In the genomic region with DNA sequence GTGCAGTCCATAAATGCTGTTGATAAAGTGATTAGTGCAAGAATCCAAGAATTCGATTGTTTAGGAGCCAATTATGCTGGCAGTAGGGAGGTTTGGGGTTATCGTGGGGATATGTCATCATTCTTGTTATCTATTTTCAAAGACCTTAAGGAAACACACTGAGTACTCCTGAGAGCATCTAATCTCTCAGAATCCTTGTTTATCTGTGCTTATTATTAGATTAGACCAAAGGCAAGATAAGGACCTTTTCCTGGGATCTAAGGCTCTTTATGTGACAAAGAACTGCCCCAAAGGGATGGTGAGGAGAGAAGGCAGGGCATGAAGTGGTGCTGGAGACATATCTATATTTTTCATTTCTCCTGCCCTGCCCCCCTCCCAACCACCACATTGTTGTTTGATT, we compare ENCODE assay signal across 21 cellular contexts.
A peak's percentile ranks its signal among the peaks of the same experiment; 100 is the strongest.
DNase-seq lines count a peak whose midpoint lies in the region; ATAC-seq and TF ChIP-seq lines count a peak whose summit lies in the region.
"Had no signal": no experiment of that assay in that cellular context is flagged by ENCODE, and none has a peak within 500 bp of the region (broad histone marks: within the 10 kb centered on the region; RNA-seq: fewer than 3 reads in every experiment).

No MANE protein-coding gene starts in this region.

- H2BK120ac ChIP-seq in mesenchymal stem cell (ENCODE audit: low read depth, low read length), result no peak overlapping the region

- H3K4me1 ChIP-seq in GM23338 (ENCODE audit: insufficient read depth) (no peaks in the 10 kb centered on the region), endodermal cell (ENCODE audit: control insufficient read depth, insufficient read depth, low read length) (no peaks in the 10 kb centered on the region), mesenchymal stem cell (ENCODE audit: control insufficient read depth, insufficient read depth, low read depth, low read length) (no peaks in the 10 kb centered on the region)
- H3K4me1 ChIP-seq: SJCRH30 had no signal

- DNase-seq in GM23338 (ENCODE audit: low spot score) (no peak), SK-N-DZ (ENCODE audit: low spot score) (peak; percentile 55), endodermal cell (no peak), mesenchymal stem cell (no peak), NCI-H1417 treated with DMSO at 0.1 percent for 48 hours (lab: John Stamatoyannopoulos, UW) (no peak), T-helper 17 cell (no peak), NCI-H748 (lab: John Stamatoyannopoulos, UW; ENCODE audit: unreplicated experiment) (no peak)
- DNase-seq: Calu3; DMS153; KBM-7; MV-4-11; NCI-H1105; NCI-H2029; NCI-H226; NCI-H510A; NCI-H748 treated with DMSO at 0.1 percent for 48 hours; NK-92 treated with Interleukin-12 subunit alpha and Interleukin-12 subunit beta, amount 100 ng/mL, for 24 hours; PC-3 had no signal

- H3K18ac ChIP-seq in mesenchymal stem cell (ENCODE audit: low read depth in 1 of 2, low read length in 2 of 2), result peak overlapping the region in 1 of 2 experiments; percentile 29

- H4K20me1 ChIP-seq in GM23338 (replicated peaks; ENCODE audit: insufficient read depth), result no peaks in the 10 kb centered on the region

- H3K9me3 Mint-ChIP-seq in GM23338 (no peaks in the 10 kb centered on the region), endodermal cell (no peaks in the 10 kb centered on the region)

- H4K8ac ChIP-seq in mesenchymal stem cell (ENCODE audit: low read length), result no peak overlapping the region

- H2BK15ac ChIP-seq in mesenchymal stem cell (ENCODE audit: low read depth, poor library complexity, severe bottlenecking), result no peak overlapping the region

- H4K91ac ChIP-seq in mesenchymal stem cell (ENCODE audit: low read length), result no peak overlapping the region

- H3K27me3 Mint-ChIP-seq in GM23338 (ENCODE audit: insufficient read depth, low read depth, poor library complexity) (no peaks in the 10 kb centered on the region), endodermal cell (ENCODE audit: insufficient read depth) (peaks cover 85% of the 10 kb centered on the region), T-helper 17 cell (peaks cover 29% of the 10 kb centered on the region)

- no peaks in the 10 kb centered on the region for H3K36me3 ChIP-seq in GM23338 (ENCODE audit: insufficient read depth)
- H3K36me3 ChIP-seq in endodermal cell (ENCODE audit: control insufficient read depth, insufficient read depth, low read length), result no peaks in the 10 kb centered on the region
- H3K36me3 ChIP-seq in mesenchymal stem cell (ENCODE audit: control insufficient read depth in 1 of 2, insufficient read depth in 2 of 2, low read depth in 1 of 2, low read length in 2 of 2), result no peaks in the 10 kb centered on the region
- H3K36me3 ChIP-seq: SJCRH30 had no signal

- H3K9ac ChIP-seq in endodermal cell (ENCODE audit: extremely low read depth, low read length, poor library complexity, severe bottlenecking), result no peak overlapping the region
- H3K9ac ChIP-seq in mesenchymal stem cell (ENCODE audit: low read length), result peak overlapping the region; percentile 11

- H3K27ac ChIP-seq in GM23338 (ENCODE audit: low read depth) (no peak overlapping the region), endodermal cell (ENCODE audit: low read depth, low read length) (no peak overlapping the region), mesenchymal stem cell (ENCODE audit: low read length, poor library complexity, severe bottlenecking) (no peak overlapping the region)
- H3K27ac ChIP-seq: SJCRH30 had no signal

- TF ChIP-seq CTCF in GM23338 (conservative IDR thresholded peaks at IDR 0.05; ENCODE audit: low read depth in 2 of 2) (no peak), endodermal cell (conservative IDR thresholded peaks at IDR 0.05) (no peak)

- no peaks in the 10 kb centered on the region for H3F3A ChIP-seq in GM23338 (replicated peaks; ENCODE audit: low read depth)

- no peaks in the 10 kb centered on the region for H3K79me2 ChIP-seq in GM23338 (replicated peaks; ENCODE audit: insufficient read depth)

- no peak overlapping the region for H3K23ac ChIP-seq in mesenchymal stem cell (ENCODE audit: low read length in 2 of 2)

- no peak overlapping the region for H3K27ac Mint-ChIP-seq in GM23338
- peak overlapping the region; percentile 41 for H3K27ac Mint-ChIP-seq in endodermal cell
- H3K27ac Mint-ChIP-seq in T-helper 17 cell, result no peak overlapping the region

- H3K4me3 Mint-ChIP-seq in GM23338 (no peak overlapping the region), endodermal cell (no peak overlapping the region), T-helper 17 cell (no peak overlapping the region)

- no peak overlapping the region for H3K14ac ChIP-seq in mesenchymal stem cell (ENCODE audit: low read length in 2 of 2)

- ATAC-seq in GM23338, result no peak
- no peak for ATAC-seq in GM21529 (IDR thresholded peaks at IDR 0.05; ENCODE audit: unreplicated experiment)
- no peak for ATAC-seq in T-helper 17 cell
- ATAC-seq: HCT116, PC-3 had no signal

- H3K9me3 ChIP-seq in endodermal cell (ENCODE audit: control insufficient read depth, low read length), result peaks cover 13% of the 10 kb centered on the region
- no peaks in the 10 kb centered on the region for H3K9me3 ChIP-seq in mesenchymal stem cell (ENCODE audit: control insufficient read depth, low read length)
- H3K9me3 ChIP-seq in T-helper 17 cell (ENCODE audit: control insufficient read depth, low read length, poor library complexity, severe bottlenecking), result no peaks in the 10 kb centered on the region
- H3K9me3 ChIP-seq: SJCRH30 had no signal

- H3K4me3 ChIP-seq in GM23338 (no peak overlapping the region), endodermal cell (ENCODE audit: low read length) (no peak overlapping the region), mesenchymal stem cell (ENCODE audit: insufficient read depth in 1 of 2, low read depth in 1 of 2, low read length in 2 of 2) (no peak overlapping the region)
- H3K4me3 ChIP-seq: SJCRH30 had no signal

- H3K4me2 ChIP-seq in GM23338 (no peak overlapping the region), mesenchymal stem cell (ENCODE audit: low read length, poor library complexity, severe bottlenecking) (no peak overlapping the region)

- 12 to 80% methylated on average over 1 to 2 of the region's 2 CpGs for WGBS in endodermal cell (ENCODE audit: insufficient coverage in 1 of 2, insufficient read length in 1 of 2), 2 experiments
- WGBS in mesenchymal stem cell, result no CpG with 5 or more reads among the region's 2 CpGs

- H2AK5ac ChIP-seq in mesenchymal stem cell (ENCODE audit: low read length, severe bottlenecking), result no peak overlapping the region

- H2BK5ac ChIP-seq in mesenchymal stem cell (ENCODE audit: low read depth, low read length, poor library complexity, severe bottlenecking), result no peak overlapping the region

- H2AFZ ChIP-seq in GM23338 (peak overlapping the region; percentile 95; the same call in 1 of the 2 replicates), mesenchymal stem cell (ENCODE audit: low read depth, low read length) (no peak overlapping the region)

- H3K9me2 ChIP-seq in GM23338 (ENCODE audit: insufficient read depth), result no peaks in the 10 kb centered on the region

- peak overlapping the region in 1 of 2 experiments; percentile 26 for H2BK12ac ChIP-seq in mesenchymal stem cell (ENCODE audit: low read length in 2 of 2)

- H3K4ac ChIP-seq in mesenchymal stem cell (ENCODE audit: low read depth in 1 of 2, low read length in 2 of 2), result no peak overlapping the region

- no peaks in the 10 kb centered on the region for H3K36me3 Mint-ChIP-seq in GM23338 (ENCODE audit: low read depth)
- no peaks in the 10 kb centered on the region for H3K36me3 Mint-ChIP-seq in endodermal cell (ENCODE audit: low read depth)
- peaks cover 2% of the 10 kb centered on the region for H3K36me3 Mint-ChIP-seq in T-helper 17 cell (ENCODE audit: low read depth)

- H3K4me1 Mint-ChIP-seq in GM23338 (no peaks in the 10 kb centered on the region), endodermal cell (peaks cover 17% of the 10 kb centered on the region), T-helper 17 cell (no peaks in the 10 kb centered on the region)

- H3K79me1 ChIP-seq in mesenchymal stem cell (replicated peaks; ENCODE audit: low read length, poor library complexity, severe bottlenecking), result no peaks in the 10 kb centered on the region

- H3K27me3 ChIP-seq in GM23338 (ENCODE audit: insufficient read depth) (no peaks in the 10 kb centered on the region), endodermal cell (ENCODE audit: control insufficient read depth, insufficient read depth, low read length, poor library complexity, severe bottlenecking) (peaks cover 78% of the 10 kb centered on the region), mesenchymal stem cell (ENCODE audit: control insufficient read depth in 1 of 2, insufficient read depth in 1 of 2, low read length in 2 of 2) (no peaks in the 10 kb centered on the region)
- H3K27me3 ChIP-seq: SJCRH30 had no signal

TF ChIP-seq in GM23338, 12 proteins besides CTCF, POLR2A, EP300 and RAD21 (continues in another document):
- TF ChIP-seq CREB1 (CRISPR knock-in tag; IDR thresholded peaks at IDR 0.05; ENCODE audit: low read depth) (no peak), STAT1 (IDR thresholded peaks at IDR 0.05; ENCODE audit: unreplicated experiment) (no peak), ZNF114 (CRISPR knock-in tag; IDR thresholded peaks at IDR 0.05) (no peak), JUNB (IDR thresholded peaks at IDR 0.05; ENCODE audit: unreplicated experiment) (no peak), ETS1 (IDR thresholded peaks at IDR 0.05) (no peak), EZH2 (IDR thresholded peaks at IDR 0.05; ENCODE audit: low read depth, unreplicated experiment) (no peak)
